ENCODE assay signal across 12 cellular contexts in genomic region chr13:46166947-46167610, GRCh38. TPM values are rescaled to one million over a fixed set of nuclear protein-coding genes. Genes with fewer than 3 reads are reported as not detected.
DNase-seq lines count a peak whose midpoint lies in the region; ATAC-seq and TF ChIP-seq lines count a peak whose summit lies in the region.
"Had no signal": no experiment of that assay in that cellular context is flagged by ENCODE, and none has a peak within 500 bp of the region (broad histone marks: within the 10 kb centered on the region; RNA-seq: fewer than 3 reads in every experiment).

No MANE protein-coding gene starts in this region.

- intact Hi-C loops in CD14-positive monocyte (cut with micrococcal nuclease) (loop anchor here (5.0 to 10.0 kb wide), 4 partner anchors 45 to 155 kb away; partner anchors contain the start of gene LRRC63 (in 2 of the 2)), colonic mucosa (cut with DNase I) (no loop called here), right lobe of liver (cut with DNase I) (no loop called here)

- WGBS in right lobe of liver (ENCODE audit: insufficient coverage, low coverage, low lambda C conversion rate, missing lambda C conversion rate): 46% methylated on average over 2 of the region's 3 CpGs

- TF ChIP-seq CTCF in CD14-positive monocyte (IDR thresholded peaks at IDR 0.05) (no peak), fibroblast of villous mesenchyme (IDR thresholded peaks at IDR 0.05; ENCODE audit: insufficient read depth, low read depth, low read length) (no peak), GM10266 (IDR thresholded peaks at IDR 0.05; ENCODE audit: control insufficient read depth, insufficient read depth, low read depth, missing control alignments) (no peak), colonic mucosa (IDR thresholded peaks at IDR 0.05) (no peak), right lobe of liver (IDR thresholded peaks at IDR 0.05) (no peak)

- H3K4me3 Mint-ChIP-seq in CD14-positive monocyte (peak overlapping the region; percentile 56 to 70), T-helper 17 cell (peak overlapping the region; percentile 74)

- no peaks in the 10 kb centered on the region for H3K9me3 Mint-ChIP-seq in CD14-positive monocyte
- H3K9me3 Mint-ChIP-seq: nephron had no signal

- H3K36me3 ChIP-seq in colonic mucosa (no peaks in the 10 kb centered on the region), right lobe of liver (no peaks in the 10 kb centered on the region)

- no peak for DNase-seq in CD14-positive monocyte (ENCODE audit: low spot score)
- DNase-seq in T-helper 17 cell: no peak
- peak; percentile 11 for DNase-seq in fibroblast of villous mesenchyme (ENCODE audit: low read depth)
- DNase-seq in GM10266 (ENCODE audit: extremely low spot score): no peak
- DNase-seq in NCI-H146 treated with DMSO at 0.1 percent for 48 hours (lab: John Stamatoyannopoulos, UW; ENCODE audit: unreplicated experiment): no peak
- no peak for DNase-seq in colonic mucosa
- DNase-seq in right lobe of liver: no peak
- DNase-seq: NCI-H1694 treated with DMSO at 0.1 percent for 48 hours, SHP77 treated with DMSO at 0.1 percent for 48 hours had no signal

- ATAC-seq in T-helper 17 cell: no peak
- ATAC-seq in right lobe of liver: no peak

- H3K27me3 Mint-ChIP-seq in CD14-positive monocyte (ENCODE audit: low read depth in 3 of 3) (no peaks in the 10 kb centered on the region), T-helper 17 cell (no peaks in the 10 kb centered on the region)

- peak overlapping the region; percentile 62 for H3K4me3 ChIP-seq in GM08714 (ENCODE audit: low read length)
- no peak overlapping the region for H3K4me3 ChIP-seq in fibroblast of villous mesenchyme (ENCODE audit: low read depth, low read length)
- H3K4me3 ChIP-seq in colonic mucosa: no peak overlapping the region
- no peak overlapping the region for H3K4me3 ChIP-seq in right lobe of liver

- TF ChIP-seq POLR2A in right lobe of liver (IDR thresholded peaks at IDR 0.05): no peak

- peaks cover 85% of the 10 kb centered on the region for H3K4me1 Mint-ChIP-seq in CD14-positive monocyte
- H3K4me1 Mint-ChIP-seq in T-helper 17 cell: peaks cover 74% of the 10 kb centered on the region

- no peaks in the 10 kb centered on the region for H3K4me1 ChIP-seq in colonic mucosa
- peaks cover 0 to 4% (median 0%) of the 10 kb centered on the region in 4 donors for H3K4me1 ChIP-seq in right lobe of liver

- H3K27ac ChIP-seq in colonic mucosa (no peak overlapping the region), right lobe of liver (no peak overlapping the region)

- H3K27ac Mint-ChIP-seq in CD14-positive monocyte: peak overlapping the region; percentile 77 to 99 (median 96)
- H3K27ac Mint-ChIP-seq in T-helper 17 cell: peak overlapping the region; percentile 99

- H3K9ac ChIP-seq in colonic mucosa (ENCODE audit: low read depth in 2 of 2, low read length in 2 of 2): no peak overlapping the region

- H3K27me3 ChIP-seq in colonic mucosa: no peaks in the 10 kb centered on the region
- no peaks in the 10 kb centered on the region for H3K27me3 ChIP-seq in right lobe of liver

- H3K36me3 Mint-ChIP-seq in CD14-positive monocyte (peaks cover 54 to 71% of the 10 kb centered on the region in 2 donors), T-helper 17 cell (ENCODE audit: low read depth) (peaks cover 4% of the 10 kb centered on the region)

- no peaks in the 10 kb centered on the region for H3K9me3 ChIP-seq in T-helper 17 cell (ENCODE audit: control insufficient read depth, low read length, poor library complexity, severe bottlenecking)
- H3K9me3 ChIP-seq in colonic mucosa: no peaks in the 10 kb centered on the region
- no peaks in the 10 kb centered on the region for H3K9me3 ChIP-seq in right lobe of liver

RNA-seq across cellular contexts. Expression of gene LCP1, which starts 14.9 kb away (rescaled TPM):
- polyA plus RNA-seq in CD14-positive monocyte: 1,000 to 10,000 TPM; 1,636 to 2,003 TPM
- total RNA-seq in T-helper 17 cell: 100 to 1,000 TPM; 485 to 528 TPM
- total RNA-seq in fibroblast of villous mesenchyme: 17.7 and 44.9 TPM in 2 replicates
- total RNA-seq in colonic mucosa: 10 to 100 TPM; 12.8 to 27.6 TPM
- total RNA-seq in right lobe of liver: 10 to 100 TPM; 19.7 to 58.1 (median 22.8) TPM

RNA-seq across cellular contexts. Expression of gene LRRC63, which starts 44.6 kb away (rescaled TPM):
- polyA plus RNA-seq in CD14-positive monocyte: not detected
- total RNA-seq in T-helper 17 cell (under 1 TPM; 0.39 to 0.60 TPM), fibroblast of villous mesenchyme (under 0.01 TPM in 1 of 2 replicates, not detected in the other), colonic mucosa (not detected), right lobe of liver (under 1 TPM in 1 of 6 experiments, not detected in 5; 0.12 TPM)
- polyA plus RNA-seq: BJ had no signal

Comparison
In these comparisons a context has a peak if more than half of its experiments do, and no peak if none do; other contexts are left out.
1. RNA of gene LCP1, which starts 14.9 kb away (total RNA-seq): 485 to 528 TPM in T-helper 17 cell; 17.7 to 44.9 TPM in fibroblast of villous mesenchyme, 12.8 to 27.6 TPM in colonic mucosa and 19.7 to 58.1 TPM in right lobe of liver; every median in the first group is over 4 times any median in the second.
2. intact Hi-C loops: an anchor here in CD14-positive monocyte (5.0 to 10.0 kb wide); none called in colonic mucosa and right lobe of liver.